In the genomic region with DNA sequence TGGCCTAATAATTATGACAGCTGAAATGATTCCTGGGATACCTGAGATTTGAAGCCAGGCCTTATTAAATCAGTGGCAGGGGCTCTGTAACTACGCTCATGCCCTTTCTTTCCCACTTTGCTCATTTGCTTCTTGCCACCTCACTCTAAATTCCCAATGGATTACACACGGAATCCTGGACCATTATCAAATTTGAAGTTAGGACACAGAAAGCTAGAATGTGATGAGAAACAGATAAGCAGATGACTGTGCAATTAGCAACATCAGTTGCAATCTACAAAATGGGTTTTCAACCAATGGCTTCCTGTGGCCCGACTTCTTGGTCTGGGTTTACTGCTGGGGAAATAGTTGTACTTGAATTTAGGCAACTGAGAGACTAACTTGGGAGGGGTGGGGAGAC, we compare ENCODE assay signal across 19 cellular contexts.
DNase-seq lines count a peak whose midpoint lies in the region; ATAC-seq and TF ChIP-seq lines count a peak whose summit lies in the region.
"Had no signal": no experiment of that assay in that cellular context is flagged by ENCODE, and none has a peak within 500 bp of the region (broad histone marks: within the 10 kb centered on the region; RNA-seq: fewer than 3 reads in every experiment).

No MANE protein-coding gene starts in this region.

- no peaks in the 10 kb centered on the region for H3K27me3 ChIP-seq in trophoblast cell (ENCODE audit: insufficient read depth, low read length)
- no peaks in the 10 kb centered on the region for H3K27me3 ChIP-seq in right lobe of liver
- H3K27me3 ChIP-seq in foreskin keratinocyte, result no peaks in the 10 kb centered on the region

- H3K9ac ChIP-seq in trophoblast cell (ENCODE audit: low read length), result no peak overlapping the region

- no peak overlapping the region for H2BK120ac ChIP-seq in trophoblast cell (ENCODE audit: insufficient read depth, low read length, poor library complexity)

- no peak for TF ChIP-seq CTCF in right lobe of liver (IDR thresholded peaks at IDR 0.05)
- no peak for TF ChIP-seq CTCF in foreskin keratinocyte (conservative IDR thresholded peaks at IDR 0.05)

- no peak for TF ChIP-seq POLR2A in right lobe of liver (IDR thresholded peaks at IDR 0.05)

- no peak overlapping the region for H3K27ac ChIP-seq in trophoblast cell (ENCODE audit: low read depth, low read length)
- no peak overlapping the region for H3K27ac ChIP-seq in right lobe of liver
- no peak overlapping the region for H3K27ac ChIP-seq in foreskin keratinocyte
- H3K27ac ChIP-seq: C4-2B, RWPE1 had no signal

- no peak overlapping the region for H2BK12ac ChIP-seq in trophoblast cell (ENCODE audit: low read length)

- H3K4me2 ChIP-seq in trophoblast cell (ENCODE audit: low read length), result no peak overlapping the region

- intact Hi-C loops in right lobe of liver (cut with DNase I), result no loop called here

- H4K8ac ChIP-seq in trophoblast cell (ENCODE audit: low read depth, low read length), result no peak overlapping the region

- H3K14ac ChIP-seq in trophoblast cell (ENCODE audit: low read length), result no peak overlapping the region

- H3K36me3 ChIP-seq in trophoblast cell (ENCODE audit: control insufficient read depth in 1 of 2, insufficient read depth in 2 of 2, low read length in 2 of 2), result no peaks in the 10 kb centered on the region
- H3K36me3 ChIP-seq in right lobe of liver, result no peaks in the 10 kb centered on the region

- H4K12ac ChIP-seq in trophoblast cell (ENCODE audit: low read depth, low read length), result no peak overlapping the region

- H3K4ac ChIP-seq in trophoblast cell (ENCODE audit: low read depth, low read length), result no peak overlapping the region

- no peak overlapping the region for H4K91ac ChIP-seq in trophoblast cell (ENCODE audit: low read depth, low read length)

- no peak overlapping the region for H2AFZ ChIP-seq in trophoblast cell (ENCODE audit: insufficient read depth, low read length, poor library complexity)

- H3K9me3 ChIP-seq in trophoblast cell (ENCODE audit: insufficient read depth, low read depth, low read length), result no peaks in the 10 kb centered on the region
- H3K9me3 ChIP-seq in right lobe of liver, result no peaks in the 10 kb centered on the region

- H2BK5ac ChIP-seq in trophoblast cell (ENCODE audit: low read depth, low read length, poor library complexity), result no peak overlapping the region

- ATAC-seq in right lobe of liver, result no peak
- no peak for ATAC-seq in foreskin keratinocyte
- ATAC-seq: HCT116, K562, PC-3 had no signal

- H3K4me1 ChIP-seq in trophoblast cell (ENCODE audit: control insufficient read depth in 1 of 2, insufficient read depth in 2 of 2, low read length in 2 of 2) (peaks cover 0 to 4% of the 10 kb centered on the region in 2 experiments), right lobe of liver (no peaks in the 10 kb centered on the region), foreskin keratinocyte (peaks cover 28% of the 10 kb centered on the region)

- no peaks in the 10 kb centered on the region for H3K79me2 ChIP-seq in trophoblast cell (ENCODE audit: control insufficient read depth, insufficient read depth, low read length, poor library complexity)

- no peak overlapping the region for H3K18ac ChIP-seq in trophoblast cell (ENCODE audit: low read length)

- no peak overlapping the region for H2AK5ac ChIP-seq in trophoblast cell (ENCODE audit: low read length)

- H3K4me3 ChIP-seq in trophoblast cell (ENCODE audit: low read depth, low read length) (no peak overlapping the region), right lobe of liver (no peak overlapping the region)
- H3K4me3 ChIP-seq: K562 had no signal

- H3K79me1 ChIP-seq in trophoblast cell (ENCODE audit: low read length), result peaks cover 4% of the 10 kb centered on the region

- H3K23ac ChIP-seq in trophoblast cell (ENCODE audit: low read length), result no peak overlapping the region

- DNase-seq in EL (peak; percentile 67), NCI-H226 (peak; percentile 64), astrocyte of the hippocampus (ENCODE audit: low read depth, low spot score) (peak; percentile 33), trophoblast cell (peak; percentile 49 to 88), right lobe of liver (no peak), foreskin keratinocyte (no peak), islet precursor cell (no peak)
- DNase-seq: DMS79, GDM1, GOT3, NCI-H1105 treated with DMSO at 0.1 percent for 48 hours, NCI-H187, NCI-H2107, NCI-H510A treated with DMSO at 0.1 percent for 48 hours, PC-3 had no signal

- no CpG with 5 or more reads among the region's 3 CpGs for WGBS in trophoblast cell (ENCODE audit: extremely low coverage, insufficient coverage, insufficient read length)
- WGBS in right lobe of liver (ENCODE audit: insufficient coverage, low coverage, low lambda C conversion rate, missing lambda C conversion rate), result 86% methylated on average over 3 of the region's 3 CpGs

Comparison
In these comparisons a context has a peak if more than half of its experiments do, and no peak if none do; other contexts are left out.
1. DNase-seq: peak in EL (single experiment), NCI-H226 (single experiment), astrocyte of the hippocampus (single experiment) and trophoblast cell (2 of 2); none in right lobe of liver (0 of 3), foreskin keratinocyte (0 of 2) and islet precursor cell (single experiment).